In genomic region chr20:59577037-59577808, GRCh38 we compare ENCODE assay signal across 19 cellular contexts. TPM values are rescaled to one million over a fixed set of nuclear protein-coding genes. Genes with fewer than 3 reads are reported as not detected.
DNase-seq lines count a peak whose midpoint lies in the region; ATAC-seq and TF ChIP-seq lines count a peak whose summit lies in the region.
"Had no signal": no experiment of that assay in that cellular context is flagged by ENCODE, and none has a peak within 500 bp of the region (broad histone marks: within the 10 kb centered on the region; RNA-seq: fewer than 3 reads in every experiment).

No MANE protein-coding gene starts in this region.

- peak overlapping the region in 10 of 12 donors; percentile 7 to 55 (median 32) for H3K4me3 ChIP-seq in heart left ventricle
- H3K4me3 ChIP-seq: thyroid gland had no signal

- H3K4me1 Mint-ChIP-seq in nephron progenitor cell: peaks cover 9% of the 10 kb centered on the region
- H3K4me1 Mint-ChIP-seq in stimulated activated effector memory CD8-positive, alpha-beta T cell treated with anti-CD3 and anti-CD28 coated beads, Interleukin-12 subunit alpha, Interleukin-12 subunit beta, amount 100 ng/mL, for 72 hours: no peaks in the 10 kb centered on the region
- H3K4me1 Mint-ChIP-seq: activated CD4-positive, alpha-beta T cell treated with anti-CD3 and anti-CD28 coated beads, Interleukin-2, amount 10 ng/mL, durations not matched to agents 7 days and 5 days; activated T-helper 17 cell treated with anti-CD3 and anti-CD28 coated beads, Interleukin-2, amount 50 U/mL, for 72 hours had no signal

- H3K4me3 Mint-ChIP-seq in nephron progenitor cell: peak overlapping the region; percentile 36
- no peak overlapping the region for H3K4me3 Mint-ChIP-seq in stimulated activated effector memory CD8-positive, alpha-beta T cell treated with anti-CD3 and anti-CD28 coated beads, Interleukin-12 subunit alpha, Interleukin-12 subunit beta, amount 100 ng/mL, for 72 hours
- H3K4me3 Mint-ChIP-seq: activated CD4-positive, alpha-beta T cell treated with anti-CD3 and anti-CD28 coated beads, Interleukin-2, amount 10 ng/mL, durations not matched to agents 7 days and 5 days; activated T-helper 17 cell treated with anti-CD3 and anti-CD28 coated beads, Interleukin-2, amount 50 U/mL, for 72 hours; dendritic cell treated with granulocyte-macrophage colony-stimulating factor and Interleukin-4, amounts not matched to agents 40 ng/mL and 50 ng/mL, for 4 days had no signal

- no peaks in the 10 kb centered on the region for H3K36me3 ChIP-seq in heart left ventricle
- H3K36me3 ChIP-seq: thyroid gland had no signal

- peak; percentile 31 for DNase-seq in activated effector memory CD4-positive, alpha-beta T cell treated with anti-CD3 and anti-CD28 coated beads, Interleukin-2, amount 50 U/mL, for 16 hours
- no peak for DNase-seq in activated effector memory CD4-positive, alpha-beta T cell treated with Interleukin-2 at 50 U/mL for 16 hours
- DNase-seq in heart left ventricle: no peak
- peak; percentile 53 for DNase-seq in nephron progenitor cell
- DNase-seq in retina: no peak
- no peak for DNase-seq in stimulated activated effector memory CD8-positive, alpha-beta T cell treated with anti-CD3 and anti-CD28 coated beads, Interleukin-12 subunit alpha, Interleukin-12 subunit beta, amount 100 ng/mL, for 72 hours (ENCODE audit: low spot score in 2 of 2)
- DNase-seq: activated CD4-positive, alpha-beta T cell treated with anti-CD3 and anti-CD28 coated beads, Interleukin-2, amount 10 ng/mL, durations not matched to agents 7 days and 5 days; aorta; GF-D8; IMR-90; NCI-H1092 treated with DMSO at 0.1 percent for 48 hours; stimulated activated CD4-positive, alpha-beta T cell treated with anti-CD3 and anti-CD28 coated beads, Interleukin-15, amount 100 ng/mL, for 24 hours; thyroid gland had no signal

- H3K36me3 Mint-ChIP-seq in nephron progenitor cell (ENCODE audit: low read depth): no peaks in the 10 kb centered on the region
- H3K36me3 Mint-ChIP-seq in stimulated activated effector memory CD8-positive, alpha-beta T cell treated with anti-CD3 and anti-CD28 coated beads, Interleukin-12 subunit alpha, Interleukin-12 subunit beta, amount 100 ng/mL, for 72 hours: no peaks in the 10 kb centered on the region

- TF ChIP-seq CTCF in heart left ventricle (IDR thresholded peaks at IDR 0.05) (no peak), nephron progenitor cell (IDR thresholded peaks at IDR 0.05) (no peak)

- peak in 1 of 4 donors; percentile 48 for ATAC-seq in heart left ventricle
- ATAC-seq in HG02588 (IDR thresholded peaks at IDR 0.05; ENCODE audit: unreplicated experiment): no peak
- ATAC-seq in stimulated activated effector memory CD8-positive, alpha-beta T cell treated with anti-CD3 and anti-CD28 coated beads, Interleukin-12 subunit alpha, Interleukin-12 subunit beta, amount 100 ng/mL, for 72 hours: no peak
- ATAC-seq in GM19023 (IDR thresholded peaks at IDR 0.05; ENCODE audit: unreplicated experiment): no peak
- ATAC-seq: activated T-helper 17 cell treated with anti-CD3 and anti-CD28 coated beads, Interleukin-2, amount 50 U/mL, for 72 hours had no signal

- intact Hi-C loops in heart left ventricle (cut with DNase I): loop anchor here in 1 of 10 donors (5.0 kb wide), 1 partner anchor 175 kb away; no protein-coding TSS in a partner anchor

- H3K27me3 Mint-ChIP-seq in nephron progenitor cell (ENCODE audit: low read depth, poor library complexity): peaks cover 95% of the 10 kb centered on the region

- peaks cover 34% of the 10 kb centered on the region for H3K9me3 Mint-ChIP-seq in nephron progenitor cell
- H3K9me3 Mint-ChIP-seq in stimulated activated effector memory CD8-positive, alpha-beta T cell treated with anti-CD3 and anti-CD28 coated beads, Interleukin-12 subunit alpha, Interleukin-12 subunit beta, amount 100 ng/mL, for 72 hours: no peaks in the 10 kb centered on the region
- H3K9me3 Mint-ChIP-seq: activated CD4-positive, alpha-beta T cell treated with anti-CD3 and anti-CD28 coated beads, Interleukin-2, amount 10 ng/mL, durations not matched to agents 7 days and 5 days; activated T-helper 17 cell treated with anti-CD3 and anti-CD28 coated beads, Interleukin-2, amount 50 U/mL, for 72 hours; dendritic cell treated with granulocyte-macrophage colony-stimulating factor and Interleukin-4, amounts not matched to agents 40 ng/mL and 50 ng/mL, for 4 days had no signal

- no peak for TF ChIP-seq POLR2A in heart left ventricle (IDR thresholded peaks at IDR 0.05)

- peak overlapping the region in 1 of 12 donors; percentile 31 for H3K27ac ChIP-seq in heart left ventricle
- H3K27ac ChIP-seq: parathyroid adenoma, thyroid gland had no signal

- no peak overlapping the region for H3K27ac Mint-ChIP-seq in nephron progenitor cell
- H3K27ac Mint-ChIP-seq in stimulated activated effector memory CD8-positive, alpha-beta T cell treated with anti-CD3 and anti-CD28 coated beads, Interleukin-12 subunit alpha, Interleukin-12 subunit beta, amount 100 ng/mL, for 72 hours: no peak overlapping the region
- H3K27ac Mint-ChIP-seq: activated CD4-positive, alpha-beta T cell treated with anti-CD3 and anti-CD28 coated beads, Interleukin-2, amount 10 ng/mL, durations not matched to agents 7 days and 5 days; activated T-helper 17 cell treated with anti-CD3 and anti-CD28 coated beads, Interleukin-2, amount 50 U/mL, for 72 hours; dendritic cell treated with granulocyte-macrophage colony-stimulating factor and Interleukin-4, amounts not matched to agents 40 ng/mL and 50 ng/mL, for 4 days had no signal

- H3K4me1 ChIP-seq in heart left ventricle: peaks cover 0 to 11% (median 0%) of the 10 kb centered on the region in 12 donors
- H3K4me1 ChIP-seq: Caco-2, parathyroid adenoma, thyroid gland had no signal

- 4 to 14% (median 5%) methylated on average over 18 to 95 of the region's 95 CpGs for WGBS in heart left ventricle, 4 donors

- H3K9me3 ChIP-seq in heart left ventricle: no peaks in the 10 kb centered on the region
- H3K9me3 ChIP-seq: Caco-2, thyroid gland had no signal

- peaks cover 0 to 57% (median 14%) of the 10 kb centered on the region in 9 donors for H3K27me3 ChIP-seq in heart left ventricle

RNA-seq across cellular contexts. Expression of gene PHACTR3, which starts 27.1 kb away (rescaled TPM):
- total RNA-seq in heart left ventricle: 10 to 100 TPM in 1 of 9 donors, 1 to 10 TPM in 6, under 1 TPM in 2; 0.59 to 14.6 (median 4.3) TPM
- 1 to 10 TPM in 1 of 2 donors, under 1 TPM in 1; 0.19 to 3.5 TPM for polyA plus RNA-seq in heart left ventricle
- total RNA-seq: activated CD4-positive, alpha-beta T cell treated with anti-CD3 and anti-CD28 coated beads, Interleukin-2, amount 10 ng/mL, durations not matched to agents 7 days and 5 days; activated T-helper 17 cell treated with anti-CD3 and anti-CD28 coated beads, Interleukin-2, amount 50 U/mL, for 72 hours; IMR-90 had no signal
- polyA plus RNA-seq: aorta, IMR-90 had no signal

Comparison
In these comparisons a context has a peak if more than half of its experiments do, and no peak if none do; other contexts are left out.
1. DNase-seq: peak in activated effector memory CD4-positive, alpha-beta T cell treated with anti-CD3 and anti-CD28 coated beads, Interleukin-2, amount 50 U/mL, for 16 hours (single experiment) and nephron progenitor cell (single experiment); none in activated effector memory CD4-positive, alpha-beta T cell treated with Interleukin-2 at 50 U/mL for 16 hours (single experiment), heart left ventricle (0 of 5), retina (single experiment) and stimulated activated effector memory CD8-positive, alpha-beta T cell treated with anti-CD3 and anti-CD28 coated beads, Interleukin-12 subunit alpha, Interleukin-12 subunit beta, amount 100 ng/mL, for 72 hours (0 of 2).